In the genomic region with DNA sequence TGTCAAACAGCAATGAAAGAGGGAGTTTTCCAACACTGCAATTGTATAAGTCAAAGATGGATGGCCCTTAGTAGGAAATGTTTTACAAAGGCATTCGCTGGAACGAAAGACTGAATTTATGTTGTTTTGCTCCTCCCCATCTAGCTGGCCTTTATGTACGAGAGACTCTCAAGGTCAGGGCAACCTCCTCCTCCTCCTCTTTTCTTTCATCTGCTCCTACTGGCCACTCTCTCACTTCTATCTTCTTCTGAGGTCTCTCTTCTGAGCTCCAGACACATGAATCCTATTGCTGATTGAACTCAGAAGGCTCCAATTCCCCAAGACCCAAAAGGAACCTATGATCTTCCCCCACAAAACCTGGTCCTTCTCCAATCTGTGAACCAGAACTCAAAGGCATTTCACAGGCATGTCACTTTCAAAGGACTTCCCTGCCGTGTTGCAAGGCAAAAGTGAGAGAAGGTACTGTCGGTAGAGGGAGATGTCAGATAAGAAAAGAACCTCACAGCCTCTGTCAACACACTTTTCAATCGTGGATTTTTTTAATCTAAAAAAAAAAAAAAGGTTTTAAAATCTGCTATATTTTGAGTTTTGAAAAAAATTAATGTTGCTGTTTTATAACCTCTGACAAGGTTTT, we compare ENCODE assay signal across 9 cellular contexts. TPM values are rescaled to one million over a fixed set of nuclear protein-coding genes. Genes with fewer than 3 reads are reported as not detected.
A peak's percentile ranks its signal among the peaks of the same experiment; 100 is the strongest.
DNase-seq lines count a peak whose midpoint lies in the region; ATAC-seq and TF ChIP-seq lines count a peak whose summit lies in the region.
"Had no signal": no experiment of that assay in that cellular context is flagged by ENCODE, and none has a peak within 500 bp of the region (broad histone marks: within the 10 kb centered on the region; RNA-seq: fewer than 3 reads in every experiment).

No MANE protein-coding gene starts in this region.

- TF ChIP-seq CTCF in choroid plexus epithelial cell (conservative IDR thresholded peaks at IDR 0.05; ENCODE audit: low read depth, low read length) = peak; percentile 48
- TF ChIP-seq CTCF in osteocyte (IDR thresholded peaks at IDR 0.05) = peak; percentile 59
- no peak for TF ChIP-seq CTCF in stomach (IDR thresholded peaks at IDR 0.05)

- no peaks in the 10 kb centered on the region for H3K9me3 ChIP-seq in stomach
- H3K9me3 ChIP-seq: neutrophil had no signal

- no peaks in the 10 kb centered on the region for H3K4me1 Mint-ChIP-seq in osteocyte (ENCODE audit: unreplicated experiment)

- TF ChIP-seq POLR2A in stomach (IDR thresholded peaks at IDR 0.05) = no peak

- peaks cover 41% of the 10 kb centered on the region for H3K27me3 Mint-ChIP-seq in osteocyte (ENCODE audit: unreplicated experiment)

- no peaks in the 10 kb centered on the region for H3K36me3 Mint-ChIP-seq in osteocyte (ENCODE audit: unreplicated experiment)

- 17 to 25% (median 19%) methylated on average over 6 of the region's 6 CpGs for WGBS in stomach, 5 donors

- H3K36me3 ChIP-seq in stomach = no peaks in the 10 kb centered on the region
- H3K36me3 ChIP-seq: neutrophil had no signal

- H3K27ac Mint-ChIP-seq in osteocyte (ENCODE audit: unreplicated experiment) = no peak overlapping the region

- intact Hi-C loops in stomach (cut with DNase I; ENCODE audit: low total_unique reads) = loop anchor here (10.0 kb wide), 1 partner anchor 312 kb away; no protein-coding TSS in a partner anchor

- TF ChIP-seq EP300 in stomach (IDR thresholded peaks at IDR 0.05) = no peak

- no peak for ATAC-seq in GM21529 (IDR thresholded peaks at IDR 0.05; ENCODE audit: unreplicated experiment)

- no peak overlapping the region for H3K4me3 Mint-ChIP-seq in osteocyte (ENCODE audit: unreplicated experiment)

- H3K4me3 ChIP-seq in choroid plexus epithelial cell (ENCODE audit: low read depth, low read length) (no peak overlapping the region), stomach (no peak overlapping the region)

- no peaks in the 10 kb centered on the region for H3K4me1 ChIP-seq in stomach

- DNase-seq in NCI-H2081 (lab: John Stamatoyannopoulos, UW) = peak; percentile 40 to 60
- no peak for DNase-seq in NCI-H2081 treated with DMSO at 0.1 percent for 48 hours (lab: John Stamatoyannopoulos, UW)
- DNase-seq in NCI-H2227 treated with DMSO at 0.1 percent for 48 hours (lab: John Stamatoyannopoulos, UW) = peak; percentile 61
- peak; percentile 59 for DNase-seq in choroid plexus epithelial cell (ENCODE audit: low read depth)
- DNase-seq in osteocyte (ENCODE audit: extremely low spot score, unreplicated experiment) = no peak
- no peak for DNase-seq in GDM1 (lab: John Stamatoyannopoulos, UW)
- DNase-seq in stomach = no peak

- peaks cover 0 to 41% (median 0%) of the 10 kb centered on the region in 3 donors for H3K27me3 ChIP-seq in stomach

- H3K9me3 Mint-ChIP-seq in osteocyte (ENCODE audit: unreplicated experiment) = no peaks in the 10 kb centered on the region

- no peak overlapping the region for H3K27ac ChIP-seq in stomach
- H3K27ac ChIP-seq: neutrophil had no signal

RNA-seq across cellular contexts. Expression of gene PUM3, which starts 28.5 kb away (rescaled TPM):
- 37.4 and 38.2 TPM in 2 replicates for total RNA-seq in osteocyte
- 10 to 100 TPM; 25.1 to 79.5 (median 51.3) TPM for total RNA-seq in stomach
- 10 to 100 TPM; 17.9 to 33.7 (median 24.4) TPM for polyA plus RNA-seq in stomach

Comparison
In these comparisons a context has a peak if more than half of its experiments do, and no peak if none do; other contexts are left out.
1. DNase-seq: peak in NCI-H2081 (2 of 2), NCI-H2227 treated with DMSO at 0.1 percent for 48 hours (single experiment) and choroid plexus epithelial cell (single experiment); none in NCI-H2081 treated with DMSO at 0.1 percent for 48 hours (single experiment), osteocyte (single experiment), GDM1 (single experiment) and stomach (single experiment).
2. CTCF ChIP-seq: peak in choroid plexus epithelial cell (single experiment) and osteocyte (single experiment); none in stomach (0 of 7).